ENCODE assay signal across 1 cellular context in genomic region chr6:12182676-12183075, GRCh38.
TF ChIP-seq lines count a peak whose summit lies in the region.

No MANE protein-coding gene starts in this region.

TF ChIP-seq in K562, 482 proteins besides CTCF, POLR2A, EP300 and RAD21:
- peak; percentile 33 for TF ChIP-seq CBX8 (IDR thresholded peaks at IDR 0.05; ENCODE audit: borderline replicate concordance, extremely low read depth, low read depth, low read length, poor library complexity, severe bottlenecking)
- no peak for TF ChIP-seq HCFC1 (IDR thresholded peaks at IDR 0.05; ENCODE audit: low read depth, low read length)
- TF ChIP-seq LARP7 (IDR thresholded peaks at IDR 0.05), result no peak
